Comparison of ENCODE assay signal across 1 cellular context in the genomic region with DNA sequence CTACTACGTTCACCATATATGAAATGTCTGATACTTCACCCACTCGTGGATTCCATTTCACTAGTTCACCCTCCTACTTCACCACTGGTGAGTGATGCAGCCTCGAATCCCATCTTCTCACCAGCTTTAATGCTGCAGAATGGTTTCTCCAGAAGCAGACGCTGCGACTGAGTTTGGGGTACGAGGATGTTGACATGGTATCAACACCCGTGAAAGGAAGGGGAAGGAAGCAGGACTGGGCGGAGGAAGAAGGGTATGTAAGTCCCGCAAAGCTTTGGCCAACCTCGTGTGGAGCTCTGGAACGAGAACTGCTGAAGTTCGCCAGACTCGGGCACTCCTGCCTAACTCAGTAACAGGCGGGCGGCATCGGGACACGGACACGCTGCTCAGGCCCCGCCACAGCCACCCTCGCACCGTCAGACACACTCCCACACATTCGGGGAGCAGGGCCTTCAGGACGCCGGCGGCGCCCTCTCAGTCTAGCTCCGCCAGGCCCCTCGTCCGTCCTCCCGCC.
TF ChIP-seq lines count a peak whose summit lies in the region.

No MANE protein-coding gene starts in this region.

TF ChIP-seq in SK-N-SH, 30 proteins besides CTCF, POLR2A, EP300 and RAD21 (continued from another document):
- TF ChIP-seq, protein P1, sequence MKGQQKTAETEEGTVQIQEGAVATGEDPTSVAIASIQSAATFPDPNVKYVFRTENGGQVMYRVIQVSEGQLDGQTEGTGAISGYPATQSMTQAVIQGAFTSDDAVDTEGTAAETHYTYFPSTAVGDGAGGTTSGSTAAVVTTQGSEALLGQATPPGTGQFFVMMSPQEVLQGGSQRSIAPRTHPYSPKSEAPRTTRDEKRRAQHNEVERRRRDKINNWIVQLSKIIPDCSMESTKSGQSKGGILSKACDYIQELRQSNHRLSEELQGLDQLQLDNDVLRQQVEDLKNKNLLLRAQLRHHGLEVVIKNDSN (IDR thresholded peaks at IDR 0.05; ENCODE audit: borderline replicate concordance, low read depth) = no peak
- no peak for TF ChIP-seq NFIC (IDR thresholded peaks at IDR 0.05; ENCODE audit: borderline replicate concordance)
